ENCODE assay signal across 2 cellular contexts in genomic region chr2:70203086-70203485, GRCh38.
TF ChIP-seq lines count a peak whose summit lies in the region.

No MANE protein-coding gene starts in this region.

TF ChIP-seq in A549, 52 proteins besides CTCF, POLR2A, EP300 and RAD21 (continued from another document):
- TF ChIP-seq E2F6 (IDR thresholded peaks at IDR 0.05; ENCODE audit: borderline replicate concordance, low read depth) (no peak), CBX8 (IDR thresholded peaks at IDR 0.05) (no peak), CEBPB (IDR thresholded peaks at IDR 0.05) (no peak), ESRRA (IDR thresholded peaks at IDR 0.05; ENCODE audit: borderline replicate concordance, low read length) (no peak), NR3C1 (IDR thresholded peaks at IDR 0.05) (no peak), TP53 (CRISPR knock-in tag; IDR thresholded peaks at IDR 0.05) (no peak), JUNB (IDR thresholded peaks at IDR 0.05) (no peak), CHD4 (IDR thresholded peaks at IDR 0.05; ENCODE audit: borderline replicate concordance) (no peak), MAX (IDR thresholded peaks at IDR 0.05) (no peak), CBX2 (IDR thresholded peaks at IDR 0.05; ENCODE audit: borderline replicate concordance, low read depth) (no peak), KDM5A (IDR thresholded peaks at IDR 0.05) (no peak), BHLHE40 (IDR thresholded peaks at IDR 0.05; ENCODE audit: low read depth, low read length) (no peak), HEYL (CRISPR knock-in tag; IDR thresholded peaks at IDR 0.05) (no peak), HOXB5 (CRISPR knock-in tag; IDR thresholded peaks at IDR 0.05) (no peak), NFE2L2 (conservative IDR thresholded peaks at IDR 0.05; ENCODE audit: low read length) (no peak), FOSB (CRISPR knock-in tag; IDR thresholded peaks at IDR 0.05) (no peak), PBX3 (IDR thresholded peaks at IDR 0.05) (no peak)

TF ChIP-seq in SK-N-SH treated with all-trans-retinoic acid at 6 μM for 48 hours, 23 proteins besides CTCF, POLR2A, EP300 and RAD21 (continued from another document):
- TF ChIP-seq CSRNP3 (CRISPR knock-in tag; IDR thresholded peaks at IDR 0.05) (no peak), CREB5 (CRISPR knock-in tag; IDR thresholded peaks at IDR 0.05; ENCODE audit: low read depth) (no peak), PPARA (CRISPR knock-in tag; IDR thresholded peaks at IDR 0.05; ENCODE audit: borderline replicate concordance) (no peak), ZC3H10 (CRISPR knock-in tag; IDR thresholded peaks at IDR 0.05) (no peak), OSR1 (CRISPR knock-in tag; IDR thresholded peaks at IDR 0.05) (no peak), RARB (CRISPR knock-in tag; IDR thresholded peaks at IDR 0.05) (no peak), ZNF70 (CRISPR knock-in tag; IDR thresholded peaks at IDR 0.05) (no peak), ZNF8 (CRISPR knock-in tag; IDR thresholded peaks at IDR 0.05) (no peak), ZFP3 (CRISPR knock-in tag; IDR thresholded peaks at IDR 0.05) (no peak), BACH2 (CRISPR knock-in tag; IDR thresholded peaks at IDR 0.05; ENCODE audit: borderline replicate concordance) (no peak), ISL1 (CRISPR knock-in tag; IDR thresholded peaks at IDR 0.05) (no peak)
- TF ChIP-seq, protein P1, sequence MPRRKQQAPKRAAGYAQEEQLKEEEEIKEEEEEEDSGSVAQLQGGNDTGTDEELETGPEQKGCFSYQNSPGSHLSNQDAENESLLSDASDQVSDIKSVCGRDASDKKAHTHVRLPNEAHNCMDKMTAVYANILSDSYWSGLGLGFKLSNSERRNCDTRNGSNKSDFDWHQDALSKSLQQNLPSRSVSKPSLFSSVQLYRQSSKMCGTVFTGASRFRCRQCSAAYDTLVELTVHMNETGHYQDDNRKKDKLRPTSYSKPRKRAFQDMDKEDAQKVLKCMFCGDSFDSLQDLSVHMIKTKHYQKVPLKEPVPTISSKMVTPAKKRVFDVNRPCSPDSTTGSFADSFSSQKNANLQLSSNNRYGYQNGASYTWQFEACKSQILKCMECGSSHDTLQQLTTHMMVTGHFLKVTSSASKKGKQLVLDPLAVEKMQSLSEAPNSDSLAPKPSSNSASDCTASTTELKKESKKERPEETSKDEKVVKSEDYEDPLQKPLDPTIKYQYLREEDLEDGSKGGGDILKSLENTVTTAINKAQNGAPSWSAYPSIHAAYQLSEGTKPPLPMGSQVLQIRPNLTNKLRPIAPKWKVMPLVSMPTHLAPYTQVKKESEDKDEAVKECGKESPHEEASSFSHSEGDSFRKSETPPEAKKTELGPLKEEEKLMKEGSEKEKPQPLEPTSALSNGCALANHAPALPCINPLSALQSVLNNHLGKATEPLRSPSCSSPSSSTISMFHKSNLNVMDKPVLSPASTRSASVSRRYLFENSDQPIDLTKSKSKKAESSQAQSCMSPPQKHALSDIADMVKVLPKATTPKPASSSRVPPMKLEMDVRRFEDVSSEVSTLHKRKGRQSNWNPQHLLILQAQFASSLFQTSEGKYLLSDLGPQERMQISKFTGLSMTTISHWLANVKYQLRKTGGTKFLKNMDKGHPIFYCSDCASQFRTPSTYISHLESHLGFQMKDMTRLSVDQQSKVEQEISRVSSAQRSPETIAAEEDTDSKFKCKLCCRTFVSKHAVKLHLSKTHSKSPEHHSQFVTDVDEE (CRISPR knock-in tag; IDR thresholded peaks at IDR 0.05) = no peak
TF ChIP-seq in SK-N-SH treated with all-trans-retinoic acid at 6 μM for 48 hours: peak in this region for 0.
